In genomic region chr5:57778528-57779175, GRCh38 we compare ENCODE assay signal across 15 cellular contexts.
DNase-seq lines count a peak whose midpoint lies in the region; ATAC-seq and TF ChIP-seq lines count a peak whose summit lies in the region.
"Had no signal": no experiment of that assay in that cellular context is flagged by ENCODE, and none has a peak within 500 bp of the region (broad histone marks: within the 10 kb centered on the region; RNA-seq: fewer than 3 reads in every experiment).

No MANE protein-coding gene starts in this region.

- ATAC-seq in GM21367 (IDR thresholded peaks at IDR 0.05; ENCODE audit: unreplicated experiment), result no peak
- ATAC-seq in naive thymus-derived CD4-positive, alpha-beta T cell, result no peak
- ATAC-seq in activated CD4-positive, CD25-positive, alpha-beta regulatory T cell treated with anti-CD3 and anti-CD28 coated beads, Interleukin-2, amount 50 U/mL, for 24 hours, result no peak

- peaks cover 0 to 4% (median 0%) of the 10 kb centered on the region in 5 donors for H3K27me3 Mint-ChIP-seq in naive thymus-derived CD4-positive, alpha-beta T cell

- H3K27me3 ChIP-seq in adipocyte (replicated peaks; ENCODE audit: control insufficient read depth, insufficient read depth, low read length) (no peaks in the 10 kb centered on the region), neuron (ENCODE audit: insufficient read depth, low read length) (no peaks in the 10 kb centered on the region)
- no peaks in the 10 kb centered on the region for H3K27me3 ChIP-seq in naive thymus-derived CD4-positive, alpha-beta T cell (ENCODE audit: control insufficient read depth in 2 of 2, insufficient read depth in 2 of 2, low read length in 2 of 2)

- H3K27ac Mint-ChIP-seq in naive thymus-derived CD4-positive, alpha-beta T cell, result no peak overlapping the region
- H3K27ac Mint-ChIP-seq: CD4-positive, alpha-beta memory T cell had no signal

- H3K4me1 Mint-ChIP-seq in naive thymus-derived CD4-positive, alpha-beta T cell, result no peaks in the 10 kb centered on the region
- H3K4me1 Mint-ChIP-seq: CD4-positive, alpha-beta memory T cell had no signal

- no peak overlapping the region for H3K27ac ChIP-seq in naive thymus-derived CD4-positive, alpha-beta T cell (ENCODE audit: low read depth, low read length)
- H3K27ac ChIP-seq: SK-N-MC had no signal

- no peak for TF ChIP-seq CTCF in fibroblast of villous mesenchyme (IDR thresholded peaks at IDR 0.05; ENCODE audit: insufficient read depth, low read depth, low read length)

- H3K9me3 Mint-ChIP-seq in naive thymus-derived CD4-positive, alpha-beta T cell, result no peaks in the 10 kb centered on the region
- H3K9me3 Mint-ChIP-seq: CD4-positive, alpha-beta memory T cell had no signal

- CTCF ChIA-PET in naive thymus-derived CD4-positive, alpha-beta T cell (lab: Charles Lee), result interaction anchor here (0.6 to 3.4 kb wide), 5 partner anchors 11 to 683 kb away, joined by 3 to 20 read pairs (median 3); no protein-coding TSS in a partner anchor

- H3K4me3 ChIP-seq in adipocyte (ENCODE audit: low read length) (no peak overlapping the region), fibroblast of villous mesenchyme (ENCODE audit: low read depth, low read length) (no peak overlapping the region), neuron (ENCODE audit: low read length) (no peak overlapping the region)
- H3K4me3 ChIP-seq in naive thymus-derived CD4-positive, alpha-beta T cell (ENCODE audit: low read length), result no peak overlapping the region
- H3K4me3 ChIP-seq: SK-N-MC had no signal

- POLR2A ChIA-PET in naive thymus-derived CD4-positive, alpha-beta T cell (lab: Charles Lee), result interaction anchor here (0.9 to 1.0 kb wide), 2 partner anchors 681 to 682 kb away, joined by 5 to 7 read pairs; no protein-coding TSS in a partner anchor

- H3K4me3 Mint-ChIP-seq in naive thymus-derived CD4-positive, alpha-beta T cell, result no peak overlapping the region
- H3K4me3 Mint-ChIP-seq: CD4-positive, alpha-beta memory T cell had no signal

- DNase-seq in ELF-1 (ENCODE audit: low read depth, low spot score) (peak; percentile 14), adipocyte (ENCODE audit: low read depth) (peak; percentile 56), fibroblast of villous mesenchyme (ENCODE audit: low read depth) (peak; percentile 86), middle frontal gyrus (ENCODE audit: extremely low spot score, low spot score) (no peak)
- no peak for DNase-seq in naive thymus-derived CD4-positive, alpha-beta T cell
- DNase-seq: activated gamma-delta T cell treated with Interleukin-2 at 50 U/mL for 16 hours; NCI-H2029; NCI-H524 treated with DMSO at 0.1 percent for 48 hours; stimulated activated CD4-positive, alpha-beta T cell treated with anti-CD3 and anti-CD28 coated beads, Interleukin-4, amount 100 ng/mL, for 4 hours; stimulated activated CD8-positive, alpha-beta memory T cell treated with anti-CD3 and anti-CD28 coated beads, Interleukin-4, amount 100 ng/mL, for 48 hours had no signal

- H3K9me3 ChIP-seq in adipocyte (ENCODE audit: control insufficient read depth, low read length), result no peaks in the 10 kb centered on the region
- no peaks in the 10 kb centered on the region for H3K9me3 ChIP-seq in neuron (ENCODE audit: low read length)
- H3K9me3 ChIP-seq in naive thymus-derived CD4-positive, alpha-beta T cell (ENCODE audit: control insufficient read depth in 2 of 3, low read length in 3 of 3), result no peaks in the 10 kb centered on the region

- H3K36me3 ChIP-seq in adipocyte (ENCODE audit: control insufficient read depth, insufficient read depth, low read length, severe bottlenecking), result no peaks in the 10 kb centered on the region
- no peaks in the 10 kb centered on the region for H3K36me3 ChIP-seq in neuron (ENCODE audit: insufficient read depth, low read length)
- no peaks in the 10 kb centered on the region for H3K36me3 ChIP-seq in naive thymus-derived CD4-positive, alpha-beta T cell (ENCODE audit: control insufficient read depth in 2 of 3, insufficient read depth in 3 of 3, low read length in 3 of 3)

- intact Hi-C loops in naive thymus-derived CD4-positive, alpha-beta T cell (cut with micrococcal nuclease), result loop anchor here (1.0 to 10.0 kb wide), 6 partner anchors 281 to 874 kb away; partner anchors contain the start of genes PLK2 (in 2 of the 2) and SETD9 (in 1 of the 2)

- no peak overlapping the region for H3K9ac ChIP-seq in adipocyte (ENCODE audit: low read length)

- no peaks in the 10 kb centered on the region for H3K36me3 Mint-ChIP-seq in naive thymus-derived CD4-positive, alpha-beta T cell
- H3K36me3 Mint-ChIP-seq: CD4-positive, alpha-beta memory T cell had no signal

- peaks cover 30% of the 10 kb centered on the region for H3K4me1 ChIP-seq in adipocyte (ENCODE audit: control insufficient read depth, insufficient read depth, low read length)
- peaks cover 15% of the 10 kb centered on the region for H3K4me1 ChIP-seq in neuron (ENCODE audit: insufficient read depth, low read length)
- H3K4me1 ChIP-seq in naive thymus-derived CD4-positive, alpha-beta T cell (ENCODE audit: control insufficient read depth in 2 of 2, insufficient read depth in 2 of 2, low read length in 2 of 2), result no peaks in the 10 kb centered on the region

- H2AFZ ChIP-seq in neuron (ENCODE audit: low read depth, low read length), result peak overlapping the region; percentile 10

Comparison
In these comparisons a context has a peak if more than half of its experiments do, and no peak if none do; other contexts are left out.
1. DNase-seq: peak in ELF-1 (single experiment), adipocyte (single experiment) and fibroblast of villous mesenchyme (single experiment); none in naive thymus-derived CD4-positive, alpha-beta T cell (0 of 9) and middle frontal gyrus (single experiment).